ENCODE assay signal across 1 cellular context in the genomic region with DNA sequence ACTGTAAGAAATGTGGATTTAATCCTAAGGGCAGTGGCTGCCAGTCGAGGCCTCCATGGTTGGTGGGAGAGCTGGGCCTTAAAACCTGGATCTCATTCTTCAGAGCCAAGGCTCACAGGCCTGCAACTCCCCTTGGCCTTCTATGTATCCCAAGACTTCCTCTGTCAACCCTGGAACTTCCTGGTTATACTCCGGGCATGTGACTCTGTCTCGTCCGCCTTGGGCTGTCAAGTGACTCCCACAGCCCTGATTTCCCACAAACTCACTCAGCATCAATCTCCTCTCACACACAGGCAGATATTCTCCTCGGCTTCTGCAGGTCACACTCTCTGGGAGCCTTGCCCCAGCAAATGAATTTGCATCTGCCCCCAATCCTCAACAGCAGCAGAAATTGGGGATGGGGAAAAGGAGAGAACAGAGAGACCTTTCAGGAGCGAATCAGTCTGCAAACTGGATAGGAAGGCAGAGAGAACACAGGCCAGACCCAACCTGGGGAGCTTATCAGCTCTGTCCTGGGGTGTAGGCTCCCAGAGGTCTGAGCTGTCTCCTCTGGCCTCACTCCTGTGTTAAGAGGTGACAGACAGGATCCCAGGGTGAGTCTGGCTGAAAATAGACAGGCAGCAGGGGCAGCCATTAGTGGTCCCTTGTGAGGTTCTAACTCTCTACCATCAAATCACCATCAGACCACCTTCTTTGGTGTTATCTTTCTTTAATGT.
A peak's percentile ranks its signal among the peaks of the same experiment; 100 is the strongest.
TF ChIP-seq lines count a peak whose summit lies in the region.

No MANE protein-coding gene starts in this region.

TF ChIP-seq in K562, 482 proteins besides CTCF, POLR2A, EP300 and RAD21 (continued from another document):
- TF ChIP-seq, protein P1, sequence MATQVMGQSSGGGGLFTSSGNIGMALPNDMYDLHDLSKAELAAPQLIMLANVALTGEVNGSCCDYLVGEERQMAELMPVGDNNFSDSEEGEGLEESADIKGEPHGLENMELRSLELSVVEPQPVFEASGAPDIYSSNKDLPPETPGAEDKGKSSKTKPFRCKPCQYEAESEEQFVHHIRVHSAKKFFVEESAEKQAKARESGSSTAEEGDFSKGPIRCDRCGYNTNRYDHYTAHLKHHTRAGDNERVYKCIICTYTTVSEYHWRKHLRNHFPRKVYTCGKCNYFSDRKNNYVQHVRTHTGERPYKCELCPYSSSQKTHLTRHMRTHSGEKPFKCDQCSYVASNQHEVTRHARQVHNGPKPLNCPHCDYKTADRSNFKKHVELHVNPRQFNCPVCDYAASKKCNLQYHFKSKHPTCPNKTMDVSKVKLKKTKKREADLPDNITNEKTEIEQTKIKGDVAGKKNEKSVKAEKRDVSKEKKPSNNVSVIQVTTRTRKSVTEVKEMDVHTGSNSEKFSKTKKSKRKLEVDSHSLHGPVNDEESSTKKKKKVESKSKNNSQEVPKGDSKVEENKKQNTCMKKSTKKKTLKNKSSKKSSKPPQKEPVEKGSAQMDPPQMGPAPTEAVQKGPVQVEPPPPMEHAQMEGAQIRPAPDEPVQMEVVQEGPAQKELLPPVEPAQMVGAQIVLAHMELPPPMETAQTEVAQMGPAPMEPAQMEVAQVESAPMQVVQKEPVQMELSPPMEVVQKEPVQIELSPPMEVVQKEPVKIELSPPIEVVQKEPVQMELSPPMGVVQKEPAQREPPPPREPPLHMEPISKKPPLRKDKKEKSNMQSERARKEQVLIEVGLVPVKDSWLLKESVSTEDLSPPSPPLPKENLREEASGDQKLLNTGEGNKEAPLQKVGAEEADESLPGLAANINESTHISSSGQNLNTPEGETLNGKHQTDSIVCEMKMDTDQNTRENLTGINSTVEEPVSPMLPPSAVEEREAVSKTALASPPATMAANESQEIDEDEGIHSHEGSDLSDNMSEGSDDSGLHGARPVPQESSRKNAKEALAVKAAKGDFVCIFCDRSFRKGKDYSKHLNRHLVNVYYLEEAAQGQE (CRISPR knock-in tag; IDR thresholded peaks at IDR 0.05; ENCODE audit: low read depth), result 0 out of 2 replicates have a peak, but pooled peaks have one; percentile 40
